In the genomic region with DNA sequence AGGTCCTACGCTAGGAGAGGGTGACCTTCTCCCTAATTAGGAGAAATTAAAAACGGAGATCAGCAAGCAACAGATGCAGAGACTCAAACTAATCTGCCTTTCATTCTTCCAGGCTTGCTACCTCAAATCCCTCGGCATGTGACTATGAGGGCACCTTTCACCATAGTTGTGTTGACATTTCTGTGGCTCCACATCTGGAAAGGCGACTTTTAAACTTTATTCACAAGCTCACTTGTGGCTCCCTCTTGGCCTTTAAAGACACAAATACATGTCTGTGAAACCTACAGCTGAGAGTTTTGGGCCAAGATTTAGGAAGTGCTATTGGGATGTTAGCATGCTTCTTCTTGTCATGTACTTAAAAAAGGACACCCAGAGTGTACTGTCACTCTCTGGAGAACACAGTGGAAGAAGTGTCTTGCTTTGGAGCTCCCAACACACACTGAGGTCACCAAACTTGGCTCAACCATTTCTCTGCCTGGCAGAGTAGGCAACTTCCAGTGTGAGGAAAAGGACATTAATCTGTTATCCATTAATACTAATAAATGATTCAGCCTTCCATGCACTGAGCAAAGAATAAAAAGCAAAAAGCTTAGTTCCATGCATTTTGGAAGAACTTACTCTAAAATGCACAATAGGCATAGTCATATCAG, we compare ENCODE assay signal across 18 cellular contexts.
DNase-seq lines count a peak whose midpoint lies in the region; ATAC-seq, FAIRE-seq and TF ChIP-seq lines count a peak whose summit lies in the region.
"Had no signal": no experiment of that assay in that cellular context is flagged by ENCODE, and none has a peak within 500 bp of the region (broad histone marks: within the 10 kb centered on the region; RNA-seq: fewer than 3 reads in every experiment).

No MANE protein-coding gene starts in this region.

- no peaks in the 10 kb centered on the region for H4K20me1 ChIP-seq in GM23338 (replicated peaks; ENCODE audit: insufficient read depth)

- peak overlapping the region; percentile 28; the same call in 1 of the 2 replicates for H3K4me2 ChIP-seq in GM23338
- H3K4me2 ChIP-seq: A549 had no signal

- ATAC-seq in GM23338 (no peak), left lobe of liver (peak; percentile 74), HG02610 (IDR thresholded peaks at IDR 0.05; ENCODE audit: unreplicated experiment) (no peak), GM18867 (IDR thresholded peaks at IDR 0.05; ENCODE audit: unreplicated experiment) (no peak)
- ATAC-seq in stimulated activated naive CD8-positive, alpha-beta T cell treated with anti-CD3 and anti-CD28 coated beads, Interleukin-15, amount 100 ng/mL, for 72 hours, result no peak
- ATAC-seq: A549 had no signal

- peak; percentile 49 for FAIRE-seq in kidney (lab: Jason Lieb, UNC)
- FAIRE-seq: A549, H1 had no signal

- TF ChIP-seq CTCF in GM23338 (conservative IDR thresholded peaks at IDR 0.05; ENCODE audit: low read depth in 2 of 2) (no peak), kidney (IDR thresholded peaks at IDR 0.05; ENCODE audit: borderline replicate concordance, extremely low read depth, insufficient read depth) (no peak), nephron (IDR thresholded peaks at IDR 0.05; ENCODE audit: unreplicated experiment in 3 of 3) (no peak)

- peaks cover 66% of the 10 kb centered on the region for H3K79me2 ChIP-seq in GM23338 (replicated peaks; ENCODE audit: insufficient read depth)

- no peaks in the 10 kb centered on the region for H3K9me3 Mint-ChIP-seq in GM23338
- no peaks in the 10 kb centered on the region for H3K9me3 Mint-ChIP-seq in nephron
- no peaks in the 10 kb centered on the region for H3K9me3 Mint-ChIP-seq in stimulated activated naive CD8-positive, alpha-beta T cell treated with anti-CD3 and anti-CD28 coated beads, Interleukin-15, amount 100 ng/mL, for 72 hours
- H3K9me3 Mint-ChIP-seq: CD4-positive, alpha-beta memory T cell; H9 had no signal

- DNase-seq in GM23338 (ENCODE audit: low spot score) (no peak), kidney (no peak), left lobe of liver (ENCODE audit: low spot score) (peak; percentile 70)
- DNase-seq in stimulated activated naive CD8-positive, alpha-beta T cell treated with anti-CD3 and anti-CD28 coated beads, Interleukin-15, amount 100 ng/mL, for 72 hours, result no peak
- no peak for DNase-seq in activated CD4-positive, CD25-positive, alpha-beta regulatory T cell treated with anti-CD3 and anti-CD28 coated beads, Interleukin-2, amount 50 U/mL, for 72 hours
- DNase-seq: AML-193; CD4-positive, alpha-beta memory T cell; DMS153; DMS79; GDM1; H9 had no signal

- H3K4me3 Mint-ChIP-seq in GM23338 (no peak overlapping the region), nephron (no peak overlapping the region)
- H3K4me3 Mint-ChIP-seq in stimulated activated naive CD8-positive, alpha-beta T cell treated with anti-CD3 and anti-CD28 coated beads, Interleukin-15, amount 100 ng/mL, for 72 hours, result no peak overlapping the region
- H3K4me3 Mint-ChIP-seq: CD4-positive, alpha-beta memory T cell; H9 had no signal

- H3F3A ChIP-seq in GM23338 (replicated peaks; ENCODE audit: low read depth), result no peaks in the 10 kb centered on the region

- H3K4me1 ChIP-seq in GM23338 (ENCODE audit: insufficient read depth), result peaks cover 40% of the 10 kb centered on the region
- peaks cover 5 to 7% of the 10 kb centered on the region in 2 donors for H3K4me1 ChIP-seq in kidney (ENCODE audit: control insufficient read depth in 1 of 2, insufficient read depth in 1 of 2, low read depth in 1 of 2, low read length in 2 of 2)
- H3K4me1 ChIP-seq: A549 had no signal

- H3K36me3 ChIP-seq in GM23338 (ENCODE audit: insufficient read depth) (no peaks in the 10 kb centered on the region), kidney (ENCODE audit: control insufficient read depth in 1 of 2, insufficient read depth in 2 of 2, low read length in 2 of 2) (no peaks in the 10 kb centered on the region)

- intact Hi-C loops in kidney (cut with DNase I), result no loop called here

- no peak overlapping the region for H3K9ac ChIP-seq in kidney (ENCODE audit: low read length in 2 of 2)

- peaks cover 37% of the 10 kb centered on the region for H3K4me1 Mint-ChIP-seq in GM23338
- peaks cover 24% of the 10 kb centered on the region for H3K4me1 Mint-ChIP-seq in nephron
- H3K4me1 Mint-ChIP-seq in stimulated activated naive CD8-positive, alpha-beta T cell treated with anti-CD3 and anti-CD28 coated beads, Interleukin-15, amount 100 ng/mL, for 72 hours, result no peaks in the 10 kb centered on the region
- H3K4me1 Mint-ChIP-seq: CD4-positive, alpha-beta memory T cell had no signal

- H3K4me3 ChIP-seq in GM23338, result no peak overlapping the region
- no peak overlapping the region for H3K4me3 ChIP-seq in kidney (ENCODE audit: low read length in 2 of 2)
- H3K4me3 ChIP-seq: A549 had no signal

- H3K9me3 ChIP-seq in kidney (ENCODE audit: control insufficient read depth in 1 of 2, low read length in 2 of 2), result no peaks in the 10 kb centered on the region
- H3K9me3 ChIP-seq: A549 had no signal

- H3K27ac Mint-ChIP-seq in GM23338, result no peak overlapping the region
- peak overlapping the region; percentile 44 to 94 (median 82) for H3K27ac Mint-ChIP-seq in nephron
- H3K27ac Mint-ChIP-seq in stimulated activated naive CD8-positive, alpha-beta T cell treated with anti-CD3 and anti-CD28 coated beads, Interleukin-15, amount 100 ng/mL, for 72 hours, result no peak overlapping the region
- H3K27ac Mint-ChIP-seq: CD4-positive, alpha-beta memory T cell had no signal

- no peak overlapping the region for H2AFZ ChIP-seq in GM23338

- H3K9me2 ChIP-seq in GM23338 (ENCODE audit: insufficient read depth), result no peaks in the 10 kb centered on the region

- no peaks in the 10 kb centered on the region for H3K27me3 ChIP-seq in GM23338 (ENCODE audit: insufficient read depth)

- H3K27me3 Mint-ChIP-seq in GM23338 (ENCODE audit: insufficient read depth, low read depth, poor library complexity), result no peaks in the 10 kb centered on the region
- H3K27me3 Mint-ChIP-seq in nephron (ENCODE audit: low read depth), result peaks cover 11% of the 10 kb centered on the region
- H3K27me3 Mint-ChIP-seq in stimulated activated naive CD8-positive, alpha-beta T cell treated with anti-CD3 and anti-CD28 coated beads, Interleukin-15, amount 100 ng/mL, for 72 hours, result peaks cover 8% of the 10 kb centered on the region

- peaks cover 10% of the 10 kb centered on the region; the same call in 2 of the 3 replicates for H3K36me3 Mint-ChIP-seq in GM23338 (ENCODE audit: low read depth)
- peaks cover 50% of the 10 kb centered on the region for H3K36me3 Mint-ChIP-seq in nephron (ENCODE audit: low read depth)
- H3K36me3 Mint-ChIP-seq: CD4-positive, alpha-beta memory T cell had no signal

- H3K27ac ChIP-seq in GM23338 (ENCODE audit: low read depth) (no peak overlapping the region), kidney (ENCODE audit: low read depth in 2 of 2, low read length in 2 of 2) (no peak overlapping the region)
- H3K27ac ChIP-seq: 22Rv1, A549, C4-2B had no signal

TF ChIP-seq in GM23338, 12 proteins besides CTCF, POLR2A, EP300 and RAD21 (continues in another document):
- TF ChIP-seq STAT1 (IDR thresholded peaks at IDR 0.05; ENCODE audit: unreplicated experiment) (no peak), POLR2AphosphoS5 (IDR thresholded peaks at IDR 0.05; ENCODE audit: low read depth) (no peak)

Comparison
In these comparisons a context has a peak if more than half of its experiments do, and no peak if none do; other contexts are left out.
1. H3K27ac Mint-ChIP-seq: peak in nephron (3 of 3); none in GM23338 (single experiment) and stimulated activated naive CD8-positive, alpha-beta T cell treated with anti-CD3 and anti-CD28 coated beads, Interleukin-15, amount 100 ng/mL, for 72 hours (0 of 2).